1 cellular context compared by ENCODE assay signal in genomic region chr4:8493484-8493883, GRCh38.
TF ChIP-seq lines count a peak whose summit lies in the region.

No MANE protein-coding gene starts in this region.

TF ChIP-seq in H1, 55 proteins besides CTCF, POLR2A, EP300 and RAD21:
- TF ChIP-seq CTBP2 (IDR thresholded peaks at IDR 0.05; ENCODE audit: borderline replicate concordance, insufficient read depth, insufficient read length, low read length) (no peak), CHD1 (IDR thresholded peaks at IDR 0.05; ENCODE audit: low read depth, low read length) (no peak), CBX5 (IDR thresholded peaks at IDR 0.05; ENCODE audit: low read depth, low read length) (no peak), ATF2 (IDR thresholded peaks at IDR 0.05; ENCODE audit: low read length) (no peak), POLR2AphosphoS5 (IDR thresholded peaks at IDR 0.05; ENCODE audit: low read depth, low read length) (no peak), SAP30 (IDR thresholded peaks at IDR 0.05; ENCODE audit: insufficient read depth, insufficient replicate concordance, low read length) (no peak), KDM1A (IDR thresholded peaks at IDR 0.05; ENCODE audit: borderline replicate concordance, low read length) (no peak), RNF2 (IDR thresholded peaks at IDR 0.05; ENCODE audit: borderline replicate concordance, low read depth, low read length, missing control alignments, poor library complexity, severe bottlenecking) (no peak), POU5F1 (IDR thresholded peaks at IDR 0.05; ENCODE audit: low read depth, low read length) (no peak), RBBP5 (IDR thresholded peaks at IDR 0.05; ENCODE audit: borderline replicate concordance, low read depth, low read length) (no peak), ASH2L (IDR thresholded peaks at IDR 0.05; ENCODE audit: low read length) (no peak), SP4 (IDR thresholded peaks at IDR 0.05; ENCODE audit: low read length) (no peak), BACH1 (IDR thresholded peaks at IDR 0.05; ENCODE audit: low read length) (no peak), KDM5A (IDR thresholded peaks at IDR 0.05; ENCODE audit: low read length) (no peak)
